In the genomic region with DNA sequence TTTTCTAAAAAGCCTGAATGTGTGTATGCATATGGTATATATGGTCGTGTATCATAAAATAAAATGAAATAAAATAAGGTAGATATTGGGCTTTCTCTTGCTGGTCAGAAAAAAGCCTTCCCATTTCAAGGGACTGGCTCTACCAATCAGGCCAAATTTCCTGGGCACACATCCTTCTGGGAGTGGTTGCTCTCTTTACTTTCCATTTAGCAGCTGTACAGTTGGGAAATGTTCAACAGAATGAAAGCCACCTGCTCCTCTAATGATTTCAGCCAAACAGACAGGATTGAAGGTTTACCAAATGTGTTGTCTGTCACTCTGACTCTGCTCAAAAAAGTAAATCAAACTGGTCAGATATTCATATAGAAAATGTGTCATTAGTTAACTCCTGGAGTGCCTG, we compare ENCODE assay signal across 27 cellular contexts.
DNase-seq lines count a peak whose midpoint lies in the region; ATAC-seq and TF ChIP-seq lines count a peak whose summit lies in the region.
"Had no signal": no experiment of that assay in that cellular context is flagged by ENCODE, and none has a peak within 500 bp of the region (broad histone marks: within the 10 kb centered on the region; RNA-seq: fewer than 3 reads in every experiment).

No MANE protein-coding gene starts in this region.

- TF ChIP-seq CTCF in glutamatergic neuron (IDR thresholded peaks at IDR 0.05; ENCODE audit: partially characterized antibody, unreplicated experiment), result no peak

- DNase-seq in NCI-H2227 (lab: John Stamatoyannopoulos, UW; ENCODE audit: unreplicated experiment) (peak; percentile 0), NCI-H2227 treated with DMSO at 0.1 percent for 48 hours (lab: John Stamatoyannopoulos, UW) (no peak), NCI-H1092 (lab: John Stamatoyannopoulos, UW) (peak; percentile 22), NCI-H69 (lab: John Stamatoyannopoulos, UW) (peak; percentile 87), glutamatergic neuron (no peak), NCI-H128 (lab: John Stamatoyannopoulos, UW; ENCODE audit: unreplicated experiment) (no peak)
- no peak for DNase-seq in activated CD4-positive, alpha-beta T cell treated with anti-CD3 and anti-CD28 coated beads for 1 hour
- DNase-seq: activated CD4-positive, alpha-beta T cell treated with anti-CD3 and anti-CD28 coated beads for 48 hours; activated naive CD4-positive, alpha-beta T cell treated with anti-CD3 and anti-CD28 coated beads, Interleukin-2, amount 50 U/mL, for 16 hours; amniotic stem cell; CD8-positive, alpha-beta memory T cell; DMS79 treated with DMSO at 0.1 percent for 48 hours; HCEC 1CT; immature natural killer cell; KG1; MG63; OCI-M1; pancreas; stimulated activated naive B cell treated with anti-CD40 and anti-IgM and Interleukin-4, amounts not matched to agents 10 μg/mL and 1 μg/mL and 100 μg/mL, for 72 hours; substantia nigra; T-cell; trophoblast cell; WERI-Rb-1 had no signal

- peaks cover 32% of the 10 kb centered on the region for H3K4me1 Mint-ChIP-seq in glutamatergic neuron (ENCODE audit: low read depth, unreplicated experiment)
- H3K4me1 Mint-ChIP-seq: CD8-positive, alpha-beta memory T cell; immature natural killer cell; memory B cell; nephron; stimulated activated naive B cell treated with anti-CD40 and anti-IgM and Interleukin-4, amounts not matched to agents 10 μg/mL and 1 μg/mL and 100 μg/mL, for 72 hours; T-cell had no signal

- peak overlapping the region; percentile 76 for H3K27ac Mint-ChIP-seq in glutamatergic neuron (ENCODE audit: unreplicated experiment)
- H3K27ac Mint-ChIP-seq: activated T-helper 2 cell treated with anti-CD3 and anti-CD28 coated beads, Interferon-gamma antibody, Interleukin-2, Interleukin-4, amounts not matched to agents 10 μg/mL and 5 μg/mL and 100 μg/mL, durations not matched to agents 14 hours and 24 hours and 36 hours; CD8-positive, alpha-beta memory T cell; immature natural killer cell; memory B cell; stimulated activated naive B cell treated with anti-CD40 and anti-IgM and Interleukin-4, amounts not matched to agents 10 μg/mL and 1 μg/mL and 100 μg/mL, for 72 hours; T-cell had no signal

- H3K4me3 Mint-ChIP-seq in glutamatergic neuron (ENCODE audit: unreplicated experiment), result peak overlapping the region; percentile 64
- H3K4me3 Mint-ChIP-seq: CD8-positive, alpha-beta memory T cell; immature natural killer cell; memory B cell; nephron; stimulated activated naive B cell treated with anti-CD40 and anti-IgM and Interleukin-4, amounts not matched to agents 10 μg/mL and 1 μg/mL and 100 μg/mL, for 72 hours; T-cell had no signal

- no peaks in the 10 kb centered on the region for H3K36me3 Mint-ChIP-seq in glutamatergic neuron (ENCODE audit: unreplicated experiment)
- H3K36me3 Mint-ChIP-seq: CD8-positive, alpha-beta memory T cell; immature natural killer cell; memory B cell; stimulated activated naive B cell treated with anti-CD40 and anti-IgM and Interleukin-4, amounts not matched to agents 10 μg/mL and 1 μg/mL and 100 μg/mL, for 72 hours; T-cell had no signal

- H3K9me3 Mint-ChIP-seq in glutamatergic neuron (ENCODE audit: unreplicated experiment), result peaks cover 3% of the 10 kb centered on the region
- H3K9me3 Mint-ChIP-seq: nephron had no signal

- H3K27me3 Mint-ChIP-seq in glutamatergic neuron (ENCODE audit: unreplicated experiment), result peaks cover 2% of the 10 kb centered on the region
- H3K27me3 Mint-ChIP-seq: CD8-positive, alpha-beta memory T cell; memory B cell; stimulated activated naive B cell treated with anti-CD40 and anti-IgM and Interleukin-4, amounts not matched to agents 10 μg/mL and 1 μg/mL and 100 μg/mL, for 72 hours; T-cell had no signal

- no peak for ATAC-seq in HG03108 (IDR thresholded peaks at IDR 0.05; ENCODE audit: unreplicated experiment)
- ATAC-seq: stimulated activated naive B cell treated with anti-CD40 and anti-IgM and Interleukin-4, amounts not matched to agents 10 μg/mL and 1 μg/mL and 100 μg/mL, for 72 hours; T-cell had no signal

Comparison
In these comparisons a context has a peak if more than half of its experiments do, and no peak if none do; other contexts are left out.
1. DNase-seq: peak in NCI-H2227 (single experiment), NCI-H1092 (single experiment) and NCI-H69 (single experiment); none in NCI-H2227 treated with DMSO at 0.1 percent for 48 hours (single experiment), glutamatergic neuron (single experiment), activated CD4-positive, alpha-beta T cell treated with anti-CD3 and anti-CD28 coated beads for 1 hour (single experiment) and NCI-H128 (single experiment).